1 cellular context compared by ENCODE assay signal in the genomic region with DNA sequence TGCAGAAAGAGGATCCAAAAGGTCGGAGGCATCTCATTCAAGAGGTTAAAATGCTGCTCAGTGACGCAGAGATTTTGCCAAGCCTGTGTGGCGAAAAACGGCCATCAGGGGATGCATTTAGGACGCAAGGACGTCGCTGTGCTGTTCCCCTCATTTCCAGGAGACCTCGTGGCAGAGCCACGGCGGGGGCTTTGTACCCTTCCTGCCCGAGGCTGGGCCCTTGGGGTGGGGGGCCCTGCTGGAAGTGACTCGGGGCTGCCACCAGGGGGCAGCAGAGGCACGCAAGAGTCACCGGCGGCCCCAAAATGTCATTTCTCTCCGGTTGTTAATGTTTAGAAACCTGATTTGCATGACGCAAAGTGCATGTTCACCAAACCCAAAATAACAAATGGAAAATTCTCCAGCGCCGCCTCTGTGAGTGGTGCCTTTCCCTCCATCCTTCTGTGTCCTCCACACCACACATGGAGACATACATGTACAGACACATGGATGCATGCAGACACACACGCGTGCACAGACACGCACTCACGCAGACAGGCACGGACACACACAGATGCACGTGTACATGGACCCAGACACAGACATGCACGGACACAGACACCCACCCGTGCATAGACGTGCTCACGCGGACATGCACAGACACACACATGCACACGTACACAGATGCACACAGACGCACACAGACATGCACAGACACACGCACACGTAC.
TF ChIP-seq lines count a peak whose summit lies in the region.

No MANE protein-coding gene starts in this region.

TF ChIP-seq in H1, 55 proteins besides CTCF, POLR2A, EP300 and RAD21:
- TF ChIP-seq GABPA (IDR thresholded peaks at IDR 0.05; ENCODE audit: borderline replicate concordance, insufficient read depth, low read length) (peak; percentile 25; the same call in 1 of the 2 replicates), KDM5A (IDR thresholded peaks at IDR 0.05; ENCODE audit: low read length) (no peak), RFX5 (IDR thresholded peaks at IDR 0.05; ENCODE audit: borderline replicate concordance, low read depth, low read length) (no peak), EGR1 (IDR thresholded peaks at IDR 0.05; ENCODE audit: borderline replicate concordance, low read depth, low read length) (peak; percentile 74), TBP (IDR thresholded peaks at IDR 0.05; ENCODE audit: low read depth, low read length) (no peak), KDM1A (IDR thresholded peaks at IDR 0.05; ENCODE audit: borderline replicate concordance, low read length) (no peak)
- TF ChIP-seq, protein P1, sequence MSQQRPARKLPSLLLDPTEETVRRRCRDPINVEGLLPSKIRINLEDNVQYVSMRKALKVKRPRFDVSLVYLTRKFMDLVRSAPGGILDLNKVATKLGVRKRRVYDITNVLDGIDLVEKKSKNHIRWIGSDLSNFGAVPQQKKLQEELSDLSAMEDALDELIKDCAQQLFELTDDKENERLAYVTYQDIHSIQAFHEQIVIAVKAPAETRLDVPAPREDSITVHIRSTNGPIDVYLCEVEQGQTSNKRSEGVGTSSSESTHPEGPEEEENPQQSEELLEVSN (IDR thresholded peaks at IDR 0.05), result peak; percentile 48; the same call in 1 of the 2 replicates
- TF ChIP-seq, protein P2, sequence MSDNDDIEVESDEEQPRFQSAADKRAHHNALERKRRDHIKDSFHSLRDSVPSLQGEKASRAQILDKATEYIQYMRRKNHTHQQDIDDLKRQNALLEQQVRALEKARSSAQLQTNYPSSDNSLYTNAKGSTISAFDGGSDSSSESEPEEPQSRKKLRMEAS (IDR thresholded peaks at IDR 0.05), result peak; percentile 81
